ENCODE assay signal across 8 cellular contexts in genomic region chr18:9951022-9951859, GRCh38.
DNase-seq lines count a peak whose midpoint lies in the region; ATAC-seq and TF ChIP-seq lines count a peak whose summit lies in the region.

No MANE protein-coding gene starts in this region.

- DNase-seq in AG08396 (ENCODE audit: low spot score) (peak; percentile 44), NCI-H2196 treated with DMSO at 0.1 percent for 48 hours (lab: John Stamatoyannopoulos, UW; ENCODE audit: unreplicated experiment) (peak; percentile 46), amniotic stem cell (lab: John Stamatoyannopoulos, UW) (peak; percentile 35), hippocampal formation (lab: John Stamatoyannopoulos, UW) (peak; percentile 33 to 49), DMS79 treated with DMSO at 0.1 percent for 48 hours (lab: John Stamatoyannopoulos, UW) (no peak)
- DNase-seq in stimulated activated naive B cell treated with anti-CD40 and anti-IgM and Interleukin-4, amounts not matched to agents 10 μg/mL and 1 μg/mL and 100 μg/mL, for 72 hours, result no peak

- H3K36me3 Mint-ChIP-seq in stimulated activated naive B cell treated with anti-CD40 and anti-IgM and Interleukin-4, amounts not matched to agents 10 μg/mL and 1 μg/mL and 100 μg/mL, for 72 hours, result peaks cover 29 to 39% of the 10 kb centered on the region in 2 donors

- ATAC-seq in stimulated activated naive B cell treated with anti-CD40 and anti-IgM and Interleukin-4, amounts not matched to agents 10 μg/mL and 1 μg/mL and 100 μg/mL, for 72 hours (replicated peaks), result peak; percentile 73
- ATAC-seq in GM21423 (IDR thresholded peaks at IDR 0.05; ENCODE audit: unreplicated experiment), result no peak

- H3K4me1 Mint-ChIP-seq in stimulated activated naive B cell treated with anti-CD40 and anti-IgM and Interleukin-4, amounts not matched to agents 10 μg/mL and 1 μg/mL and 100 μg/mL, for 72 hours, result peaks cover 7 to 26% of the 10 kb centered on the region in 2 donors

- no peaks in the 10 kb centered on the region for H3K9me3 Mint-ChIP-seq in stimulated activated naive B cell treated with anti-CD40 and anti-IgM and Interleukin-4, amounts not matched to agents 10 μg/mL and 1 μg/mL and 100 μg/mL, for 72 hours

- H3K27me3 Mint-ChIP-seq in stimulated activated naive B cell treated with anti-CD40 and anti-IgM and Interleukin-4, amounts not matched to agents 10 μg/mL and 1 μg/mL and 100 μg/mL, for 72 hours, result no peaks in the 10 kb centered on the region

- peak overlapping the region; percentile 59 for H3K27ac Mint-ChIP-seq in stimulated activated naive B cell treated with anti-CD40 and anti-IgM and Interleukin-4, amounts not matched to agents 10 μg/mL and 1 μg/mL and 100 μg/mL, for 72 hours

- peak; percentile 64 for TF ChIP-seq CTCF in GM12873 (IDR thresholded peaks at IDR 0.05; ENCODE audit: insufficient read depth, low read depth, low read length, missing control alignments)

- H3K4me3 Mint-ChIP-seq in stimulated activated naive B cell treated with anti-CD40 and anti-IgM and Interleukin-4, amounts not matched to agents 10 μg/mL and 1 μg/mL and 100 μg/mL, for 72 hours, result no peak overlapping the region

Comparison
In these comparisons a context has a peak if more than half of its experiments do, and no peak if none do; other contexts are left out.
1. DNase-seq: peak in AG08396 (single experiment), NCI-H2196 treated with DMSO at 0.1 percent for 48 hours (single experiment), amniotic stem cell (single experiment) and hippocampal formation (2 of 2); none in stimulated activated naive B cell treated with anti-CD40 and anti-IgM and Interleukin-4, amounts not matched to agents 10 μg/mL and 1 μg/mL and 100 μg/mL, for 72 hours (single experiment) and DMS79 treated with DMSO at 0.1 percent for 48 hours (single experiment).